ENCODE assay signal across 19 cellular contexts in the genomic region with DNA sequence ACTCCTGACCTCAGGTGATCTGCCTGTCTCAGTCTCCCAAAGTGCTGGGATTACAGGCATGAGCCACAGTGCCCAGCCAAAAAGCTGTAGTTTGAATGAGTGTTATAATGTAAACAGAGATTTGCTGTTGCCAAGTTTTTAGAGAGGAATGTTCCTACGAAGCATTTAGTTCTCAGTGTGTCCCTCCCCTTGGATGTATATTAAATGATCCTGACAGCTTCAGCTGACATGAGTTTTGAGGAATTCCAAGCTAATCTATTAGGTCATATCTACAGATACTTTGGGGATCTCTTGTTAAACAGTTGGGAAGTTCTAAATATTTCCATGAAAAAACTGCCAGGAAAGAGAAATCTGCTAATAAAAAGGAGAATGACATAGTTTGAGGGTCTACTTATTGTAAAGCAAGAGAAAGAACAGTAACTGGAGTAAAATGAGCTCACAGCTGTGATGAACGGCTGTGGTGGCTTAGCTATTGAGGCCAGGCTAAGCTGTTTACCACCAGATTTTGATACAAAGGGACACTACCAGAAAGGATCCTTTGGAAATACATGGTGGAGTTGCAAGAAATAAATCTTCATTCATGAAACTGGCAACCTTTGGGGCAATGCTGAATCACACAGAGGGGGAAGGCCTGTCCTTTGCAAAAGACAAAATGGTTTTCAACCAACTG. TPM values are rescaled to one million over a fixed set of nuclear protein-coding genes. Genes with fewer than 3 reads are reported as not detected.
A peak's percentile ranks its signal among the peaks of the same experiment; 100 is the strongest.
DNase-seq lines count a peak whose midpoint lies in the region; ATAC-seq, FAIRE-seq and TF ChIP-seq lines count a peak whose summit lies in the region.
"Had no signal": no experiment of that assay in that cellular context is flagged by ENCODE, and none has a peak within 500 bp of the region (broad histone marks: within the 10 kb centered on the region; RNA-seq: fewer than 3 reads in every experiment).

No MANE protein-coding gene starts in this region.

- FAIRE-seq in GM18507 (lab: Jason Lieb, UNC), result peak; percentile 31
- FAIRE-seq: islet of Langerhans had no signal

- WGBS in hepatocyte (ENCODE audit: low lambda C conversion rate, missing lambda C conversion rate), result 45% methylated on average over 2 of the region's 2 CpGs

- H3K36me3 ChIP-seq in hepatocyte (replicated peaks; ENCODE audit: insufficient read depth, low read depth) (no peaks in the 10 kb centered on the region), MM.1S (replicated peaks; ENCODE audit: insufficient read depth, low read length) (no peaks in the 10 kb centered on the region)

- H3K9ac ChIP-seq in MM.1S (ENCODE audit: low read length), result no peak overlapping the region

- no peak for TF ChIP-seq CTCF in hepatocyte (IDR thresholded peaks at IDR 0.05; ENCODE audit: poor library complexity)
- TF ChIP-seq CTCF in MM.1S (IDR thresholded peaks at IDR 0.05; ENCODE audit: low read length), result no peak

- H3K27ac ChIP-seq in hepatocyte (peak overlapping the region; percentile 29), MM.1S (ENCODE audit: low read length) (no peak overlapping the region)
- H3K27ac ChIP-seq: HL-60 had no signal

- H3K4me1 ChIP-seq in hepatocyte (ENCODE audit: insufficient read depth), result peaks cover 16% of the 10 kb centered on the region
- H3K4me1 ChIP-seq in MM.1S (ENCODE audit: low read length), result no peaks in the 10 kb centered on the region

- H3K9me2 ChIP-seq in hepatocyte (replicated peaks; ENCODE audit: insufficient read depth) (no peaks in the 10 kb centered on the region), MM.1S (replicated peaks; ENCODE audit: insufficient read depth, low read length) (no peaks in the 10 kb centered on the region)

- H3K79me2 ChIP-seq in hepatocyte (peaks cover 9% of the 10 kb centered on the region), MM.1S (ENCODE audit: low read length) (no peaks in the 10 kb centered on the region)

- no peak overlapping the region for H3K4me2 ChIP-seq in hepatocyte
- H3K4me2 ChIP-seq in MM.1S (ENCODE audit: low read depth, low read length), result no peak overlapping the region
- H3K4me2 ChIP-seq: GM23338 had no signal

- no peaks in the 10 kb centered on the region for H3K27me3 ChIP-seq in hepatocyte
- no peaks in the 10 kb centered on the region for H3K27me3 ChIP-seq in MM.1S (replicated peaks; ENCODE audit: insufficient read depth, low read length)

- H2AFZ ChIP-seq in hepatocyte, result no peak overlapping the region
- H2AFZ ChIP-seq in MM.1S (ENCODE audit: low read length), result no peak overlapping the region
- H2AFZ ChIP-seq: GM23338 had no signal

- H3K9me3 ChIP-seq in hepatocyte (ENCODE audit: low read depth) (no peaks in the 10 kb centered on the region), MM.1S (replicated peaks; ENCODE audit: insufficient read depth, low read length) (no peaks in the 10 kb centered on the region)
- H3K9me3 ChIP-seq: spleen had no signal

- no peaks in the 10 kb centered on the region for H3F3A ChIP-seq in MM.1S (ENCODE audit: insufficient read depth, low read length)

- ATAC-seq in GM19324 (IDR thresholded peaks at IDR 0.05; ENCODE audit: low FRiP score, unreplicated experiment), result no peak
- ATAC-seq: activated T-helper 17 cell treated with anti-CD3 and anti-CD28 coated beads, Interleukin-2, amount 50 U/mL, for 72 hours; GM23338; stimulated activated memory B cell treated with anti-CD40 and anti-IgM and Interleukin-4, amounts not matched to agents 10 μg/mL and 1 μg/mL and 100 μg/mL, for 72 hours; WTC11 had no signal

- H3K4me3 ChIP-seq in hepatocyte (no peak overlapping the region), skeletal muscle cell (ENCODE audit: low read depth, low read length) (no peak overlapping the region), MM.1S (ENCODE audit: low read length) (no peak overlapping the region)
- H3K4me3 ChIP-seq: GM23338, spleen had no signal

- DNase-seq in GM18507 (ENCODE audit: extremely low spot score, insufficient read length, low read depth), result no peak
- DNase-seq in amniotic epithelial cell (ENCODE audit: low read depth), result peak; percentile 85
- DNase-seq in hepatocyte (ENCODE audit: low spot score), result no peak
- peak; percentile 44 for DNase-seq in skeletal muscle cell (ENCODE audit: low read depth)
- no peak for DNase-seq in DMS 273 treated with DMSO at 0.1 percent for 48 hours (lab: John Stamatoyannopoulos, UW)
- DNase-seq in MM.1S, result no peak
- DNase-seq in NCI-H1436 treated with DMSO at 0.1 percent for 48 hours (lab: John Stamatoyannopoulos, UW), result no peak
- DNase-seq: activated CD8-positive, alpha-beta memory T cell treated with anti-CD3 and anti-CD28 coated beads for 24 hours; amniotic stem cell; KG1; mesendoderm; spleen had no signal

- H4K20me1 ChIP-seq in hepatocyte (ENCODE audit: insufficient read depth, poor library complexity, severe bottlenecking), result no peaks in the 10 kb centered on the region
- no peaks in the 10 kb centered on the region for H4K20me1 ChIP-seq in MM.1S (ENCODE audit: insufficient read depth, low read length)

RNA-seq across cellular contexts. Expression of a gene that starts 2.6 kb away (rescaled TPM):
- 21.6 and 22.0 TPM in 2 replicates for total RNA-seq in hepatocyte
- polyA plus RNA-seq in hepatocyte, result 10.4 and 12.2 TPM in 2 replicates

Comparison
In these comparisons a context has a peak if more than half of its experiments do, and no peak if none do; other contexts are left out.
1. DNase-seq: peak in amniotic epithelial cell (single experiment) and skeletal muscle cell (single experiment); none in GM18507 (single experiment), hepatocyte (single experiment), DMS 273 treated with DMSO at 0.1 percent for 48 hours (single experiment), MM.1S (single experiment) and NCI-H1436 treated with DMSO at 0.1 percent for 48 hours (single experiment).